1 cellular context compared by ENCODE assay signal in the genomic region with DNA sequence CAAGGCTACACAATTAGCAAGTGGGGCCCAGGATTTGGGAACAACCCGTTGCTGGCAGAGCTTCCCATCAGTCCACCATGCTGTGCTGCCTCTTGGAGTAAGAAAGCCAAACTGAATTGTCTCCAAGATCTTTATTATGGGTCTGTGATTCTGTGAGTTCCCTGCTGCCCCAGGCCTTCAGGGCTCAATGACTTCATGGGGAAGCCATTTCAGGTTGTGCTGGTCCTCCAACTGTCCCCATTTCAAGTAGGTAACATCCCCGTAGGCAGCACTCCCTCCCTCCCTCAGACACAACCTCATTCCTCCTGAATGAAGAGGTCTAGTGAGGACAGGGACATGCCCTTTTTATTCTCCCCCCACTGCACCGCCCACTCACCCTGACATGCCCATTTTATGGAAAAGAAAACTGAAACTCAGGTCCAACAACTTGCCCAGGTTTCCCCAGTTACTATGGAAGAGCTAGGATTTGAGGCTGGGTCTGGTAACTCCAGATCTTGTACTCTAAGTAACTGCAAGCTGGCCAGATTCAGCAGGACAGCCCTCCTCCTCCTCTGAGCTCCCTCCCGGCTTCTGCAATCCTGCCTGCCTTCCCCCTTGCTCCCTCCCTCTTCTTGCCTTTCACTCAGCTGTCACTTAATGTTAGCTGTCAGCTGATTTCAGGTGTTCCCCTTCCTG.
A peak's percentile ranks its signal among the peaks of the same experiment; 100 is the strongest.
TF ChIP-seq lines count a peak whose summit lies in the region.

No MANE protein-coding gene starts in this region.

TF ChIP-seq in HepG2, 621 proteins besides CTCF, POLR2A, EP300 and RAD21:
- peak; percentile 47; the same call in 1 of the 2 replicates for TF ChIP-seq ZNF629 (CRISPR knock-in tag; conservative IDR thresholded peaks at IDR 0.05)
- no peak for TF ChIP-seq ZBTB38 (CRISPR knock-in tag; IDR thresholded peaks at IDR 0.05)
